ENCODE assay signal across 8 cellular contexts in genomic region chr7:26864309-26865093, GRCh38. TPM values are rescaled to one million over a fixed set of nuclear protein-coding genes. Genes with fewer than 3 reads are reported as not detected.
DNase-seq lines count a peak whose midpoint lies in the region; ATAC-seq lines count a peak whose summit lies in the region.

Gene SKAP2 (minus strand): TSS chr7:26864590. CDS start chr7:26864429, 161 bp downstream.

- peaks cover 49% of the 10 kb centered on the region for H3K27me3 Mint-ChIP-seq in CD4-positive, CD25-positive, alpha-beta regulatory T cell
- H3K27me3 Mint-ChIP-seq in effector memory CD8-positive, alpha-beta T cell = peaks cover 9 to 23% of the 10 kb centered on the region in 2 donors

- H3K36me3 ChIP-seq in CD4-positive, CD25-positive, alpha-beta regulatory T cell (ENCODE audit: control insufficient read depth, insufficient read depth, low read length) = no peaks in the 10 kb centered on the region

- peak; percentile 88 to 92 for ATAC-seq in CD4-positive, CD25-positive, alpha-beta regulatory T cell (ENCODE audit: low read depth in 2 of 2)
- peak; percentile 91 for ATAC-seq in GM19397 (IDR thresholded peaks at IDR 0.05; ENCODE audit: unreplicated experiment)
- ATAC-seq in HG03571 (IDR thresholded peaks at IDR 0.05; ENCODE audit: unreplicated experiment) = peak; percentile 90
- ATAC-seq in effector memory CD8-positive, alpha-beta T cell (replicated peaks) = peak; percentile 88

- H3K27ac Mint-ChIP-seq in CD4-positive, CD25-positive, alpha-beta regulatory T cell = peak within 1 kb of the TSS; percentile 93 to 96 (median 94)
- peak within 1 kb of the TSS; percentile 92 to 95 for H3K27ac Mint-ChIP-seq in effector memory CD8-positive, alpha-beta T cell

- H3K4me1 ChIP-seq in CD4-positive, CD25-positive, alpha-beta regulatory T cell (ENCODE audit: control insufficient read depth, insufficient read depth, low read length, poor library complexity, severe bottlenecking) = peaks cover 14% of the 10 kb centered on the region

- DNase-seq in CD4-positive, CD25-positive, alpha-beta regulatory T cell = peak; percentile 83 to 91 (median 85)
- DNase-seq in NOMO-1 (lab: John Stamatoyannopoulos, UW; ENCODE audit: unreplicated experiment in 2 of 2) (peak; percentile 97), medulla oblongata (ENCODE audit: extremely low spot score) (peak; percentile 100)
- peak; percentile 57 to 85 (median 71) for DNase-seq in activated CD8-positive, alpha-beta memory T cell treated with anti-CD3 and anti-CD28 coated beads for 48 hours (ENCODE audit: low read depth in 2 of 3, low spot score in 2 of 3)
- peak; percentile 81 to 85 (median 83) for DNase-seq in effector memory CD8-positive, alpha-beta T cell
- peak; percentile 73 for DNase-seq in stimulated activated CD8-positive, alpha-beta memory T cell treated with anti-CD3 and anti-CD28 coated beads, Interleukin-12 subunit alpha, Interleukin-12 subunit beta, amount 100 ng/mL, for 1 hour (ENCODE audit: low read depth)

- H3K36me3 Mint-ChIP-seq in CD4-positive, CD25-positive, alpha-beta regulatory T cell = no peaks in the 10 kb centered on the region
- peaks cover 15% of the 10 kb centered on the region for H3K36me3 Mint-ChIP-seq in effector memory CD8-positive, alpha-beta T cell (ENCODE audit: insufficient read depth)

- peak within 1 kb of the TSS; percentile 91 to 97 (median 96) for H3K4me3 Mint-ChIP-seq in CD4-positive, CD25-positive, alpha-beta regulatory T cell
- peak within 1 kb of the TSS; percentile 94 to 95 for H3K4me3 Mint-ChIP-seq in effector memory CD8-positive, alpha-beta T cell

- peak within 1 kb of the TSS; percentile 98 for H3K4me3 ChIP-seq in CD4-positive, CD25-positive, alpha-beta regulatory T cell (ENCODE audit: low read depth, low read length)

- peaks cover 6 to 29% (median 18%) of the 10 kb centered on the region in 4 donors for H3K4me1 Mint-ChIP-seq in CD4-positive, CD25-positive, alpha-beta regulatory T cell
- H3K4me1 Mint-ChIP-seq in effector memory CD8-positive, alpha-beta T cell (ENCODE audit: low read depth in 2 of 2) = peaks cover 13 to 16% of the 10 kb centered on the region in 2 donors

- H3K27me3 ChIP-seq in CD4-positive, CD25-positive, alpha-beta regulatory T cell (ENCODE audit: control insufficient read depth, insufficient read depth, low read length) = peaks cover 2% of the 10 kb centered on the region

- peak within 1 kb of the TSS; percentile 83 for H3K27ac ChIP-seq in CD4-positive, CD25-positive, alpha-beta regulatory T cell (ENCODE audit: insufficient read depth, low read length, poor library complexity, severe bottlenecking)

- peaks cover 0 to 3% (median 0%) of the 10 kb centered on the region in 7 donors for H3K9me3 Mint-ChIP-seq in CD4-positive, CD25-positive, alpha-beta regulatory T cell
- H3K9me3 Mint-ChIP-seq in effector memory CD8-positive, alpha-beta T cell = peaks cover 0 to 2% of the 10 kb centered on the region in 2 donors

- no peaks in the 10 kb centered on the region for H3K9me3 ChIP-seq in CD4-positive, CD25-positive, alpha-beta regulatory T cell (ENCODE audit: control insufficient read depth in 2 of 2, low read length in 2 of 2)

RNA-seq across cellular contexts. Expression of gene SKAP2, which starts in this region (rescaled TPM):
- total RNA-seq in CD4-positive, CD25-positive, alpha-beta regulatory T cell = 23.4 TPM
- 10 to 100 TPM; 20.6 to 47.2 (median 36.1) TPM for polyA plus RNA-seq in CD4-positive, CD25-positive, alpha-beta regulatory T cell

Comparison
In these comparisons a context has a peak if more than half of its experiments do, and no peak if none do; other contexts are left out.
1. Peak in every context shown above with its lines: DNase-seq, ATAC-seq, H3K4me3 ChIP-seq and H3K27ac ChIP-seq.